ENCODE assay signal across 22 cellular contexts in genomic region chr19:12330340-12330739, GRCh38. TPM values are rescaled to one million over a fixed set of nuclear protein-coding genes. Genes with fewer than 3 reads are reported as not detected.
DNase-seq lines count a peak whose midpoint lies in the region; ATAC-seq, FAIRE-seq and TF ChIP-seq lines count a peak whose summit lies in the region.
"Had no signal": no experiment of that assay in that cellular context is flagged by ENCODE, and none has a peak within 500 bp of the region (broad histone marks: within the 10 kb centered on the region; RNA-seq: fewer than 3 reads in every experiment).

No MANE protein-coding gene starts in this region.

- H2AFZ ChIP-seq in GM12878 (ENCODE audit: control insufficient read depth, low read depth, low read length): no peak overlapping the region

- no TSS peak for BruUV-seq in GM12878 (replicated peaks; lab: Mats Ljungman, UMichigan)

- peak overlapping the region; percentile 95 for H3K27ac Mint-ChIP-seq in activated T-cell treated with anti-CD3 and anti-CD28 coated beads, Interleukin-2, amount 50 U/mL, for 72 hours
- H3K27ac Mint-ChIP-seq in CD8-positive, alpha-beta T cell: peak overlapping the region; percentile 99
- H3K27ac Mint-ChIP-seq: H9 had no signal

- no peak for TF ChIP-seq POLR2A in GM12878 (IDR thresholded peaks at IDR 0.05; ENCODE audit: low read depth, low read length)

- H3K4me2 ChIP-seq in GM12878 (ENCODE audit: control insufficient read depth, insufficient read depth): peak overlapping the region; percentile 58

- H3K36me3 ChIP-seq in CD8-positive, alpha-beta T cell (ENCODE audit: insufficient read depth, low read length): no peaks in the 10 kb centered on the region
- H3K36me3 ChIP-seq in GM12878 (ENCODE audit: control insufficient read depth in 2 of 2, insufficient read depth in 2 of 2, low read length in 1 of 2) (no peaks in the 10 kb centered on the region), psoas muscle (ENCODE audit: insufficient read depth in 1 of 2, low read depth in 1 of 2) (no peaks in the 10 kb centered on the region)
- H3K36me3 ChIP-seq: colonic mucosa, transverse colon had no signal

- WGBS in GM12878 (ENCODE audit: insufficient coverage, insufficient replicate concordance, low lambda C conversion rate, missing lambda C conversion rate): 86% methylated on average over 4 of the region's 4 CpGs
- 60 to 73% (median 69%) methylated on average over 4 of the region's 4 CpGs for WGBS in psoas muscle, 3 donors

- CTCF ChIA-PET in CD8-positive, alpha-beta T cell (lab: Charles Lee): no interaction called here
- CTCF ChIA-PET in GM12878 (lab: Yijun Ruan, JAX): no interaction called here

- no peak for TF ChIP-seq RAD21 in GM12878 (IDR thresholded peaks at IDR 0.05; ENCODE audit: insufficient read depth, low read depth, low read length)

- H3K27me3 Mint-ChIP-seq in activated T-cell treated with anti-CD3 and anti-CD28 coated beads, Interleukin-2, amount 50 U/mL, for 72 hours (ENCODE audit: low read depth): no peaks in the 10 kb centered on the region
- no peaks in the 10 kb centered on the region for H3K27me3 Mint-ChIP-seq in CD8-positive, alpha-beta T cell (ENCODE audit: low read depth)

- peak overlapping the region; percentile 90 to 99 for H3K4me3 Mint-ChIP-seq in activated T-cell treated with anti-CD3 and anti-CD28 coated beads, Interleukin-2, amount 50 U/mL, for 72 hours
- no peak overlapping the region for H3K4me3 Mint-ChIP-seq in CD8-positive, alpha-beta T cell
- H3K4me3 Mint-ChIP-seq: H9 had no signal

- POLR2A ChIA-PET in CD8-positive, alpha-beta T cell (lab: Charles Lee): no interaction called here
- POLR2A ChIA-PET in GM12878 (lab: Charles Lee): interaction anchor here (0.6 kb wide), 2 partner anchors 12 to 19 kb away, joined by 3 to 4 read pairs; no protein-coding TSS in a partner anchor

- peaks cover 35% of the 10 kb centered on the region for H3K4me1 ChIP-seq in CD8-positive, alpha-beta T cell (ENCODE audit: insufficient read depth, low read length)
- H3K4me1 ChIP-seq in GM12878 (ENCODE audit: control insufficient read depth, insufficient read depth, low read length) (peaks cover 10% of the 10 kb centered on the region), psoas muscle (peaks cover 19% of the 10 kb centered on the region)

- in situ Hi-C loops in GM12878 (cut with MboI): no loop called here

- SMC1A ChIA-PET in GM12878 (lab: Charles Lee; ENCODE audit: uncharacterized antibody, unreplicated experiment): no interaction called here

- RAD21 ChIA-PET in GM12878 (lab: Charles Lee; ENCODE audit: unreplicated experiment): interaction anchor here (0.7 to 3.6 kb wide), 4 partner anchors 33 to 127 kb away, joined by 3 to 22 read pairs (median 6); partner anchors contain the start of genes ZNF44 and ZNF442

- no peak for DNase-seq in activated T-cell treated with anti-CD3 and anti-CD28 coated beads, Interleukin-2, amount 50 U/mL, for 72 hours
- DNase-seq in activated T-cell treated with anti-CD3 and anti-CD28 coated beads for 4 hours (no peak), GM12878 (ENCODE audit: low read depth, low spot score) (no peak), psoas muscle (no peak), UCSD-AML1 (lab: John Stamatoyannopoulos, UW; ENCODE audit: unreplicated experiment) (no peak), cerebellar nuclear complex (lab: John Stamatoyannopoulos, UW) (no peak)
- DNase-seq in CD8-positive, alpha-beta T cell: no peak
- DNase-seq: activated gamma-delta T cell treated with Interleukin-2 at 50 U/mL for 16 hours, anterior cingulate cortex, colonic mucosa, COR-L47, GDM1, H9, IMR-90, kidney, NCI-H1694, transverse colon had no signal

- H3K79me2 ChIP-seq in GM12878 (ENCODE audit: control insufficient read depth, insufficient read depth, low read length): peaks cover 8% of the 10 kb centered on the region

- H3K9me3 Mint-ChIP-seq in activated T-cell treated with anti-CD3 and anti-CD28 coated beads, Interleukin-2, amount 50 U/mL, for 72 hours: no peaks in the 10 kb centered on the region
- no peaks in the 10 kb centered on the region for H3K9me3 Mint-ChIP-seq in CD8-positive, alpha-beta T cell

- H3K4me1 Mint-ChIP-seq in activated T-cell treated with anti-CD3 and anti-CD28 coated beads, Interleukin-2, amount 50 U/mL, for 72 hours (ENCODE audit: low read depth): peaks cover 62% of the 10 kb centered on the region
- H3K4me1 Mint-ChIP-seq in CD8-positive, alpha-beta T cell (ENCODE audit: low read depth): peaks cover 55% of the 10 kb centered on the region

- H3K9me3 ChIP-seq in CD8-positive, alpha-beta T cell (ENCODE audit: low read length): no peaks in the 10 kb centered on the region
- peaks cover 3% of the 10 kb centered on the region for H3K9me3 ChIP-seq in GM12878 (replicated peaks; ENCODE audit: control insufficient read depth, insufficient read depth, low read length)
- no peaks in the 10 kb centered on the region for H3K9me3 ChIP-seq in psoas muscle
- H3K9me3 ChIP-seq: colonic mucosa, transverse colon had no signal

- intact Hi-C loops in CD8-positive, alpha-beta T cell (cut with DNase I, micrococcal nuclease): loop anchor here in 1 of 2 experiments (5.0 kb wide), 2 partner anchors 167 to 1238 kb away; no protein-coding TSS in a partner anchor
- intact Hi-C loops in GM12878 (cut with micrococcal nuclease; ENCODE audit: unreplicated experiment) (loop anchor here (5.0 kb wide), 1 partner anchor 168 kb away; the partner anchor contains the start of gene ZNF136), psoas muscle (cut with DNase I) (loop anchor here (2.0 to 5.0 kb wide), 2 partner anchors 36 to 37 kb away; partner anchors contain the start of genes ZNF44 (in 1 of the 2) and ZNF442 (in 1 of the 2))

- H3K9ac ChIP-seq in GM12878 (ENCODE audit: control insufficient read depth, insufficient read depth, low read length): no peak overlapping the region

- no peak overlapping the region for H3K27ac ChIP-seq in CD8-positive, alpha-beta T cell (ENCODE audit: low read depth, low read length)
- H3K27ac ChIP-seq in GM12878 (ENCODE audit: control insufficient read depth, insufficient read depth): no peak overlapping the region
- H3K27ac ChIP-seq in psoas muscle: peak overlapping the region; percentile 18
- H3K27ac ChIP-seq: colonic mucosa, epithelial cell of prostate, RWPE1, SK-N-MC, transverse colon had no signal

- TF ChIP-seq EP300 in GM12878 (IDR thresholded peaks at IDR 0.05; ENCODE audit: borderline replicate concordance in 1 of 2, control insufficient read depth in 1 of 2, low read depth in 2 of 2, low read length in 2 of 2): no peak

- no peaks in the 10 kb centered on the region for H4K20me1 ChIP-seq in GM12878 (ENCODE audit: control insufficient read depth, insufficient read depth)

- no peak for TF ChIP-seq CTCF in CD8-positive, alpha-beta T cell (IDR thresholded peaks at IDR 0.05)
- no peak for TF ChIP-seq CTCF in GM12878 (IDR thresholded peaks at IDR 0.05 in 2 of 3, conservative IDR thresholded peaks at IDR 0.05 in 1 of 3; ENCODE audit: control insufficient read depth in 2 of 3, extremely low read depth in 1 of 3, insufficient read depth in 1 of 3, low read depth in 3 of 3, low read length in 3 of 3)
- TF ChIP-seq CTCF in psoas muscle (IDR thresholded peaks at IDR 0.05): no peak

- H3K27me3 ChIP-seq in CD8-positive, alpha-beta T cell (ENCODE audit: insufficient read depth, low read length): no peaks in the 10 kb centered on the region
- no peaks in the 10 kb centered on the region for H3K27me3 ChIP-seq in GM12878 (replicated peaks in 1 of 2; ENCODE audit: control insufficient read depth in 2 of 2, insufficient read depth in 2 of 2, low read length in 1 of 2)
- H3K27me3 ChIP-seq in psoas muscle (ENCODE audit: insufficient read depth in 3 of 3, low read length in 2 of 3): no peaks in the 10 kb centered on the region
- H3K27me3 ChIP-seq: colonic mucosa, transverse colon had no signal

- ATAC-seq in activated T-cell treated with anti-CD3 and anti-CD28 coated beads, Interleukin-2, amount 50 U/mL, for 72 hours (replicated peaks in 1 of 2): no peak
- ATAC-seq in CD8-positive, alpha-beta T cell: no peak
- no peak for ATAC-seq in GM12878
- no peak for ATAC-seq in psoas muscle
- no peak for ATAC-seq in esophagus mucosa

- H3K36me3 Mint-ChIP-seq in activated T-cell treated with anti-CD3 and anti-CD28 coated beads, Interleukin-2, amount 50 U/mL, for 72 hours (ENCODE audit: insufficient read depth in 2 of 2): peaks cover 9 to 23% of the 10 kb centered on the region in 2 donors
- peaks cover 8% of the 10 kb centered on the region for H3K36me3 Mint-ChIP-seq in CD8-positive, alpha-beta T cell

- no peak for FAIRE-seq in GM12878 (lab: Jason Lieb, UNC)
- FAIRE-seq: kidney had no signal

- H3K4me3 ChIP-seq in CD8-positive, alpha-beta T cell (ENCODE audit: low read depth, low read length): no peak overlapping the region
- H3K4me3 ChIP-seq in GM12878 (no peak overlapping the region), psoas muscle (no peak overlapping the region)
- H3K4me3 ChIP-seq: colonic mucosa, SK-N-MC, transverse colon had no signal

RNA-seq across cellular contexts. Expression of gene ZNF563, which starts 3.1 kb away (rescaled TPM):
- 10 to 100 TPM in 1 of 2 donors, 1 to 10 TPM in 1; 8.2 to 13.1 TPM for total RNA-seq in activated T-cell treated with anti-CD3 and anti-CD28 coated beads, Interleukin-2, amount 50 U/mL, for 72 hours
- total RNA-seq in CD8-positive, alpha-beta T cell: 1 to 10 TPM; 2.2 to 2.5 TPM
- total RNA-seq in GM12878 (2013; cell fraction: nucleolus; rRNA removed): 28.0 and 29.6 TPM in 2 replicates
- total RNA-seq in GM12878 (2014; rRNA removed) (1.8 and 2.7 TPM in 2 replicates), GM12878 (2014; rRNA removed; fragmentation: Illumina TruSeq; extraction: Trizol) (4.4 TPM in 2 replicates), GM12878 (2021) (2.8 and 3.7 TPM in 2 replicates), psoas muscle (1 to 10 TPM in 3 of 4 donors, under 1 TPM in 1; 0.84 to 2.5 (median 1.7) TPM), esophagus mucosa (1.7 TPM)
- polyA plus RNA-seq in GM12878 (2011; ENCODE audit: low read depth): 2.0 TPM
- polyA plus RNA-seq in GM12878 (2011; rRNA removed) (6.4 and 11.4 TPM in 2 replicates), GM12878 (2014; fragmentation: Illumina TruSeq; extraction: Trizol) (2.8 and 3.8 TPM in 2 replicates), GM12878 (2014; fragmentation: Nextera tagmentation; extraction: Ambion mirVana) (1 to 10 TPM; 1.7 to 2.5 TPM), GM12878 (2014; rRNA removed) (2.7 and 2.8 TPM in 2 replicates), GM12878 (2016; fragmentation: Nextera tagmentation; extraction: Ambion mirVana) (1 to 10 TPM; 4.8 to 5.5 TPM), psoas muscle (1 to 10 TPM in 2 of 3 donors, under 1 TPM in 1; 0.90 to 7.6 (median 1.2) TPM)
- polyA plus RNA-seq in GM12878 (2011; cell fraction: cytosol; rRNA removed): 3.0 and 3.7 TPM in 2 replicates
- 3.8 and 4.6 TPM in 2 replicates for polyA plus RNA-seq in GM12878 (2011; cell fraction: nucleus; rRNA removed)
- 2.0 and 4.1 TPM in 2 replicates for polyA plus RNA-seq in GM12878 (2012)
- polyA minus RNA-seq in GM12878 (2011; rRNA and poly(A)+ RNA removed): 4.5 and 5.2 TPM in 2 replicates
- 1.8 and 4.9 TPM in 2 replicates for polyA minus RNA-seq in GM12878 (2011; cell fraction: cytosol; rRNA and poly(A)+ RNA removed)
- 2.9 and 4.1 TPM in 2 replicates for polyA minus RNA-seq in GM12878 (2011; cell fraction: nucleus; rRNA and poly(A)+ RNA removed)
- total RNA-seq: NCI-H460 had no signal

RNA-seq across cellular contexts. Expression of gene ZNF442, which starts 35.1 kb away (rescaled TPM):
- total RNA-seq in activated T-cell treated with anti-CD3 and anti-CD28 coated beads, Interleukin-2, amount 50 U/mL, for 72 hours: 1 to 10 TPM; 2.0 to 3.1 TPM
- total RNA-seq in CD8-positive, alpha-beta T cell: 1 to 10 TPM in 1 of 2 experiments, under 1 TPM in 1; 1.00 to 1.0 TPM
- 0.86 and 0.98 TPM in 2 replicates for total RNA-seq in GM12878 (2013; cell fraction: nucleolus; rRNA removed)
- 0.11 and 0.23 TPM in 2 replicates for total RNA-seq in GM12878 (2014; rRNA removed)
- total RNA-seq in GM12878 (2014; rRNA removed; fragmentation: Illumina TruSeq; extraction: Trizol): 0.41 and 0.45 TPM in 2 replicates
- total RNA-seq in GM12878 (2021): 0.15 and 0.58 TPM in 2 replicates
- polyA plus RNA-seq in GM12878 (2011; ENCODE audit: low read depth): 0.83 TPM
- polyA plus RNA-seq in GM12878 (2011; rRNA removed): 0.26 and 0.69 TPM in 2 replicates
- 0.07 and 0.15 TPM in 2 replicates for polyA plus RNA-seq in GM12878 (2011; cell fraction: cytosol; rRNA removed)
- 0.15 and 0.28 TPM in 2 replicates for polyA plus RNA-seq in GM12878 (2011; cell fraction: nucleus; rRNA removed)
- 1.5 and 2.0 TPM in 2 replicates for polyA plus RNA-seq in GM12878 (2012)
- polyA plus RNA-seq in GM12878 (2014; fragmentation: Illumina TruSeq; extraction: Trizol): 0.10 and 0.65 TPM in 2 replicates
- under 1 TPM in 1 of 2 experiments, not detected in 1; 0.05 TPM for polyA plus RNA-seq in GM12878 (2014; fragmentation: Nextera tagmentation; extraction: Ambion mirVana)
- 0.10 and 0.13 TPM in 2 replicates for polyA plus RNA-seq in GM12878 (2014; rRNA removed)
- under 1 TPM; 0.24 to 0.64 TPM for polyA plus RNA-seq in GM12878 (2016; fragmentation: Nextera tagmentation; extraction: Ambion mirVana)
- polyA minus RNA-seq in GM12878 (2011; rRNA and poly(A)+ RNA removed): 0.21 and 0.22 TPM in 2 replicates
- not detected in 2 replicates for polyA minus RNA-seq in GM12878 (2011; cell fraction: cytosol; rRNA and poly(A)+ RNA removed)
- 0.12 and 0.19 TPM in 2 replicates for polyA minus RNA-seq in GM12878 (2011; cell fraction: nucleus; rRNA and poly(A)+ RNA removed)
- 1 to 10 TPM in 3 of 4 donors, under 1 TPM in 1; 0.66 to 2.2 (median 1.3) TPM for total RNA-seq in psoas muscle
- polyA plus RNA-seq in psoas muscle: under 1 TPM; 0.13 to 0.56 (median 0.27) TPM
- total RNA-seq in esophagus mucosa: 2.8 TPM
- total RNA-seq: NCI-H460 had no signal

RNA-seq across cellular contexts. Expression of gene ZNF44, which starts 35.7 kb away (rescaled TPM):
- 10 to 100 TPM; 10.8 to 11.8 TPM for total RNA-seq in activated T-cell treated with anti-CD3 and anti-CD28 coated beads, Interleukin-2, amount 50 U/mL, for 72 hours
- 10 to 100 TPM; 21.9 to 22.0 TPM for total RNA-seq in CD8-positive, alpha-beta T cell
- total RNA-seq in GM12878 (2013; cell fraction: nucleolus; rRNA removed): 33.3 and 35.4 TPM in 2 replicates
- total RNA-seq in GM12878 (2014; rRNA removed) (3.8 and 4.3 TPM in 2 replicates), GM12878 (2014; rRNA removed; fragmentation: Illumina TruSeq; extraction: Trizol) (7.2 and 7.4 TPM in 2 replicates), GM12878 (2021) (4.4 and 5.5 TPM in 2 replicates), psoas muscle (1 to 10 TPM; 2.9 to 8.3 (median 6.0) TPM), esophagus mucosa (9.1 TPM)
- polyA plus RNA-seq in GM12878 (2011; ENCODE audit: low read depth): 2.8 TPM
- polyA plus RNA-seq in GM12878 (2011; rRNA removed) (11.3 and 16.4 TPM in 2 replicates), GM12878 (2014; fragmentation: Illumina TruSeq; extraction: Trizol) (6.0 and 7.9 TPM in 2 replicates), GM12878 (2014; fragmentation: Nextera tagmentation; extraction: Ambion mirVana) (1 to 10 TPM; 4.0 to 4.5 TPM), GM12878 (2014; rRNA removed) (2.7 and 3.7 TPM in 2 replicates), GM12878 (2016; fragmentation: Nextera tagmentation; extraction: Ambion mirVana) (1 to 10 TPM; 5.3 to 7.3 TPM), psoas muscle (1 to 10 TPM; 2.6 to 8.5 (median 5.5) TPM)
- polyA plus RNA-seq in GM12878 (2011; cell fraction: cytosol; rRNA removed): 6.3 and 6.8 TPM in 2 replicates
- polyA plus RNA-seq in GM12878 (2011; cell fraction: nucleus; rRNA removed): 10.5 and 12.7 TPM in 2 replicates
- polyA plus RNA-seq in GM12878 (2012): 4.4 and 5.1 TPM in 2 replicates
- 8.7 and 11.3 TPM in 2 replicates for polyA minus RNA-seq in GM12878 (2011; rRNA and poly(A)+ RNA removed)
- polyA minus RNA-seq in GM12878 (2011; cell fraction: cytosol; rRNA and poly(A)+ RNA removed): 3.9 and 5.6 TPM in 2 replicates
- polyA minus RNA-seq in GM12878 (2011; cell fraction: nucleus; rRNA and poly(A)+ RNA removed): 6.2 and 11.2 TPM in 2 replicates
